In the genomic region with DNA sequence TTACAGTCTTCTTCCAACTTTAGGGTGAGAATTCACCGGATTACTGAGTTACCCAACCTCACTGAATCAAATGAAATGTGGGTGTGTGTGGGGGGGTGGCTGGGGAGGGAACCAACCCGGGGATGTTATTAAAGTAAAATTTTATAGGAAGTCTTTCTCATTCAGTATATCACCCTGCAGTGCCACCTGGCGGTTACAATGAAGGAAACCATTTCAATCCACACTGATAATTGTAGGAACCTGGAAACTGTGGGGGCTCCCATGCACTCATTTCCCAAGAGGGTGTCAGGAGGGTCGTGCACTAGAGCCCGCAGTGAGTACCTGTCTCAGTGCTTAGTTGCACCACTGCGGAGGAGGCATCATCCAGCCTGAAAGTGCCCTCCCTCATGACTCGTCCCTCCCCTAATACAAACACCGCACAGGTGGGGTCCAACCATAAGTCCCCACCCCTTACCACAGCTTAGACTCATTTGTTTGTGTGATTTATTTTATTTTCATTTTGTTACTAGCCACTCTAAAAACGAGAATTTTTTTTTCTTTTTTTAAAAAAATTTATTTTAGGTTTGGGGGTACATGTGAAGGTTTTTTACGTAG, we compare ENCODE assay signal across 8 cellular contexts. TPM values are rescaled to one million over a fixed set of nuclear protein-coding genes. Genes with fewer than 3 reads are reported as not detected.
DNase-seq lines count a peak whose midpoint lies in the region; ATAC-seq, FAIRE-seq and TF ChIP-seq lines count a peak whose summit lies in the region.

No MANE protein-coding gene starts in this region.

- no peak overlapping the region for H3K4me3 ChIP-seq in A549
- H3K4me3 ChIP-seq in fibroblast of mammary gland (ENCODE audit: control insufficient read depth, low read depth, low read length), result no peak overlapping the region

- TF ChIP-seq EP300 in A549 (IDR thresholded peaks at IDR 0.05), result no peak

- POLR2A ChIA-PET in A549 (lab: Yijun Ruan, JAX), result no interaction called here
- POLR2A ChIA-PET in GM10248 (lab: Yijun Ruan, JAX), result no interaction called here

- TF ChIP-seq CTCF in A549 (IDR thresholded peaks at IDR 0.05) (peak; percentile 58), GM10248 (IDR thresholded peaks at IDR 0.05; ENCODE audit: control extremely low read depth, extremely low read depth, low read depth, missing control alignments) (peak; percentile 58), fibroblast of mammary gland (conservative IDR thresholded peaks at IDR 0.05; ENCODE audit: control insufficient read depth, insufficient read depth, low read depth, low read length) (peak; percentile 52)

- TF ChIP-seq POLR2A in A549 (IDR thresholded peaks at IDR 0.05; ENCODE audit: low read length), result no peak

- DNase-seq in A549 (ENCODE audit: low read depth in 1 of 2, low spot score in 1 of 2) (peak; percentile 8 to 36), GM10248 (ENCODE audit: extremely low spot score) (peak; percentile 23), NCI-H2171 (lab: John Stamatoyannopoulos, UW) (peak; percentile 5), fibroblast of mammary gland (ENCODE audit: low read depth) (peak; percentile 41), nucleus accumbens (lab: John Stamatoyannopoulos, UW) (peak in 43 of 56 donors; percentile 2 to 83 (median 30))
- DNase-seq in activated CD8-positive, alpha-beta memory T cell treated with anti-CD3 and anti-CD28 coated beads, Interleukin-2, amount 50 U/mL, for 4 hours, result peak; percentile 19

- H3K4me2 ChIP-seq in A549, result 0 out of 3 replicates have a peak overlapping the region, but pooled peaks have one; percentile 24

- TF ChIP-seq RAD21 in A549 (conservative IDR thresholded peaks at IDR 0.05 in 1 of 2, IDR thresholded peaks at IDR 0.05 in 1 of 2), result peak; percentile 66 to 78

- FAIRE-seq in A549 (lab: Jason Lieb, UNC), result no peak

- no peaks in the 10 kb centered on the region for H3K9me3 ChIP-seq in A549

- CTCF ChIA-PET in A549 (lab: Yijun Ruan, JAX) (interaction anchor here (0.7 to 16.0 kb wide), 22 partner anchors 9 to 272 kb away, joined by 3 to 176 read pairs (median 4); no protein-coding TSS in a partner anchor), GM10248 (lab: Yijun Ruan, JAX) (interaction anchor here (1.0 to 3.9 kb wide), 6 partner anchors 30 to 208 kb away, joined by 3 to 30 read pairs (median 4); no protein-coding TSS in a partner anchor)

- no peak overlapping the region for H3K27ac ChIP-seq in A549

- 0 out of 3 replicates have a peak, but pooled peaks cover 4% of the 10 kb centered on the region for H3K4me1 ChIP-seq in A549

- WGBS in A549 (ENCODE audit: missing lambda C conversion rate), result 27% methylated on average over 10 of the region's 10 CpGs

- peak; percentile 39 to 54; a peak in 2 of 6 replicates for ATAC-seq in A549
- no peak for ATAC-seq in GM19324 (IDR thresholded peaks at IDR 0.05; ENCODE audit: low FRiP score, unreplicated experiment)
- ATAC-seq in HG02610 (IDR thresholded peaks at IDR 0.05; ENCODE audit: unreplicated experiment), result no peak

TF ChIP-seq in A549, 52 proteins besides CTCF, POLR2A, EP300 and RAD21:
- TF ChIP-seq MYC (IDR thresholded peaks at IDR 0.05; ENCODE audit: borderline replicate concordance, low read length) (no peak), CHD2 (IDR thresholded peaks at IDR 0.05; ENCODE audit: low read length, partially characterized antibody) (no peak), SMC3 (IDR thresholded peaks at IDR 0.05) (peak; percentile 83), ESRRA (IDR thresholded peaks at IDR 0.05; ENCODE audit: borderline replicate concordance, low read length) (no peak)
- TF ChIP-seq, protein P1, sequence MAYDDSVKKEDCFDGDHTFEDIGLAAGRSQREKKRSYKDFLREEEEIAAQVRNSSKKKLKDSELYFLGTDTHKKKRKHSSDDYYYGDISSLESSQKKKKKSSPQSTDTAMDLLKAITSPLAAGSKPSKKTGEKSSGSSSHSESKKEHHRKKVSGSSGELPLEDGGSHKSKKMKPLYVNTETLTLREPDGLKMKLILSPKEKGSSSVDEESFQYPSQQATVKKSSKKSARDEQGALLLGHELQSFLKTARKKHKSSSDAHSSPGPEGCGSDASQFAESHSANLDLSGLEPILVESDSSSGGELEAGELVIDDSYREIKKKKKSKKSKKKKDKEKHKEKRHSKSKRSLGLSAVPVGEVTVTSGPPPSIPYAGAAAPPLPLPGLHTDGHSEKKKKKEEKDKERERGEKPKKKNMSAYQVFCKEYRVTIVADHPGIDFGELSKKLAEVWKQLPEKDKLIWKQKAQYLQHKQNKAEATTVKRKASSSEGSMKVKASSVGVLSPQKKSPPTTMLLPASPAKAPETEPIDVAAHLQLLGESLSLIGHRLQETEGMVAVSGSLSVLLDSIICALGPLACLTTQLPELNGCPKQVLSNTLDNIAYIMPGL (CRISPR knock-in tag; IDR thresholded peaks at IDR 0.05; ENCODE audit: borderline replicate concordance), result no peak

RNA-seq across cellular contexts. Expression of a gene that starts 29.1 kb away (rescaled TPM):
- polyA plus RNA-seq in A549 (2011; rRNA removed) (not detected in 2 replicates), A549 (2017; fragmentation: RNase III; extraction: RNeasy Plus Mini Kit Qiagen cat#74134 plus additional on column Dnase treatment) (not detected in 3 replicates)
- polyA plus RNA-seq in A549 (2012; cell fraction: cytosol; rRNA removed), result not detected in 2 replicates
- not detected in 2 replicates for polyA plus RNA-seq in A549 (2012; cell fraction: nucleus; rRNA removed)
- polyA minus RNA-seq in A549 (2011; rRNA and poly(A)+ RNA removed), result 0.54 TPM in 1 of 2 replicates, not detected in the other

Comparison
In these comparisons a context has a peak if more than half of its experiments do, and no peak if none do; other contexts are left out.
1. ATAC-seq: peak in A549 (2 of 2); none in GM19324 (single experiment) and HG02610 (single experiment).
2. Peak in every context shown above with its lines, with median percentiles within 50 percentile points of each other: DNase-seq and CTCF ChIP-seq.